10 cellular contexts compared by ENCODE assay signal in the genomic region with DNA sequence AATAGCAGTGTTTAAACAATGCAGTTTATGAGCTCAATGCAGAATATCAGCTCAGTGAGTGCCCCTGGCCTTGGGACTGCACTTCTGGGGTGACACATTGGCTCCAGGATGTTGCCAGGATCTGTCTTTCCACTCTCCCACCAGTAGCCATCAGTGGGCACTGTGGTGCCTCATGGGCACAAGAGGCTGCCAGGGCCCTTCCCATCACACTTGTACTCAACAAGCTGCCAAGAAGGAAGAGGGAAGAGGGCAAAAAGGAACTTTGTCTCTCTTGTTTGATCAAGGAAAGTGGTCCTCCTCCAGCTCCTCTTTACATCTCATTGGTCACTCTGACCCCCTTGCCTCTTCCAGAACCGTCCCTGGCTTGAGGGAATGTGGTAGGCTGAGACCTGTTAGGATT.
"Had no signal": no experiment of that assay in that cellular context is flagged by ENCODE, and none has a peak within 500 bp of the region (broad histone marks: within the 10 kb centered on the region; RNA-seq: fewer than 3 reads in every experiment).

No MANE protein-coding gene starts in this region.

- H3K4me2 ChIP-seq: GM23338 had no signal

- H3K27ac Mint-ChIP-seq: GM23338, H9, HFFc6 had no signal

- H3K9ac ChIP-seq: GM23248 had no signal

- H2AFZ ChIP-seq: GM23248, GM23338 had no signal

- DNase-seq: GOT3, H7, H9, HCEC 1CT, HFFc6 had no signal

- H3K9me3 ChIP-seq: HAP-1 had no signal

- ATAC-seq: GM23338, HCT116 had no signal

- H3K4me3 Mint-ChIP-seq: GM23338, H9, HFFc6 had no signal

- H3K4me3 ChIP-seq: GM23248, GM23338, HAP-1 had no signal

- H3K27ac ChIP-seq: GM23248 had no signal

- H3K36me3 ChIP-seq: HAP-1 had no signal

- FAIRE-seq: H54 had no signal

- H3K4me1 ChIP-seq: HAP-1 had no signal

- H3K9me3 Mint-ChIP-seq: HFFc6 had no signal
